Comparison of ENCODE assay signal across 29 cellular contexts in genomic region chr3:110015231-110015963, GRCh38.
DNase-seq lines count a peak whose midpoint lies in the region; ATAC-seq, FAIRE-seq and TF ChIP-seq lines count a peak whose summit lies in the region.
"Had no signal": no experiment of that assay in that cellular context is flagged by ENCODE, and none has a peak within 500 bp of the region (broad histone marks: within the 10 kb centered on the region; RNA-seq: fewer than 3 reads in every experiment).

No MANE protein-coding gene starts in this region.

- H3K27ac ChIP-seq in iPS-20b (ENCODE audit: low read length), result peak overlapping the region; percentile 36
- H3K27ac ChIP-seq in hepatocyte, result no peak overlapping the region
- H3K27ac ChIP-seq in HepG2 (ENCODE audit: extremely low read length, insufficient read depth, low read length), result no peak overlapping the region
- no peak overlapping the region for H3K27ac ChIP-seq in tibial nerve
- H3K27ac ChIP-seq: BLaER1 treated with 17β-estradiol and CSF1 and Interleukin-3, amounts not matched to agents 10 nM and 100 nM; brain microvascular endothelial cell; upper lobe of right lung had no signal

- no peaks in the 10 kb centered on the region for H3K9me2 ChIP-seq in Loucy (replicated peaks; ENCODE audit: low read depth, low read length)
- H3K9me2 ChIP-seq in hepatocyte (replicated peaks; ENCODE audit: insufficient read depth), result no peaks in the 10 kb centered on the region

- TF ChIP-seq POLR2A in HepG2 (IDR thresholded peaks at IDR 0.05; ENCODE audit: insufficient read depth in 1 of 2, low read depth in 2 of 2, low read length in 2 of 2), result no peak
- no peak for TF ChIP-seq POLR2A in tibial nerve (IDR thresholded peaks at IDR 0.05)

- H3K4me2 ChIP-seq in Loucy (ENCODE audit: low read depth, low read length, poor library complexity, severe bottlenecking), result no peak overlapping the region
- no peak overlapping the region for H3K4me2 ChIP-seq in hepatocyte
- no peak overlapping the region for H3K4me2 ChIP-seq in HepG2 (ENCODE audit: low read depth, low read length)
- H3K4me2 ChIP-seq: BLaER1 treated with 17β-estradiol and CSF1 and Interleukin-3, amounts not matched to agents 10 nM and 100 nM had no signal

- peak overlapping the region; percentile 55; the same call in 1 of the 2 replicates for H2AFZ ChIP-seq in Loucy (ENCODE audit: low read length)
- H2AFZ ChIP-seq in hepatocyte, result no peak overlapping the region
- H2AFZ ChIP-seq in HepG2 (ENCODE audit: low read length), result no peak overlapping the region

- CTCF ChIA-PET in HepG2 (lab: Yijun Ruan, JAX; ENCODE audit: low intra/inter-chr PET ratio, low total read pairs), result no interaction called here

- no peaks in the 10 kb centered on the region for H4K20me1 ChIP-seq in Loucy (ENCODE audit: insufficient read depth, low read length, poor library complexity, severe bottlenecking)
- no peaks in the 10 kb centered on the region for H4K20me1 ChIP-seq in hepatocyte (ENCODE audit: insufficient read depth, poor library complexity, severe bottlenecking)
- H4K20me1 ChIP-seq in HepG2 (ENCODE audit: insufficient read depth, low read length), result no peaks in the 10 kb centered on the region
- H4K20me1 ChIP-seq: BLaER1 treated with 17β-estradiol and CSF1 and Interleukin-3, amounts not matched to agents 10 nM and 100 nM had no signal

- TF ChIP-seq EP300 in HepG2 (IDR thresholded peaks at IDR 0.05; ENCODE audit: low read depth in 2 of 2, low read length in 2 of 2), result no peak
- TF ChIP-seq EP300 in HepG2 (CRISPR knock-in tag; IDR thresholded peaks at IDR 0.05; ENCODE audit: borderline replicate concordance), result no peak
- no peak for TF ChIP-seq EP300 in tibial nerve (IDR thresholded peaks at IDR 0.05)

- H3K79me2 ChIP-seq in Loucy (ENCODE audit: insufficient read depth, low read length) (no peaks in the 10 kb centered on the region), hepatocyte (no peaks in the 10 kb centered on the region), HepG2 (ENCODE audit: insufficient read depth, low read length) (no peaks in the 10 kb centered on the region)

- in situ Hi-C loops in HepG2 (cut with HindIII; ENCODE audit: extremely low pct_ligation_motif_present, low pct_unique_long_range_greater_than_20kb), result no loop called here

- DNase-seq in GM12865 (ENCODE audit: low read depth), result peak; percentile 10
- no peak for DNase-seq in hepatocyte (ENCODE audit: low spot score)
- no peak for DNase-seq in urothelium cell line (ENCODE audit: low spot score)
- DNase-seq in HepG2 (ENCODE audit: low spot score), result no peak
- DNase-seq in tibial nerve (ENCODE audit: low spot score in 2 of 2), result no peak
- DNase-seq: activated CD4-positive, alpha-beta T cell treated with anti-CD3 and anti-CD28 coated beads, Interleukin-2, amount 50 U/mL, for 4 hours; activated CD8-positive, alpha-beta memory T cell treated with anti-CD3 and anti-CD28 coated beads, Interleukin-2, amount 50 U/mL, for 48 hours; activated naive CD4-positive, alpha-beta T cell treated with anti-CD3 and anti-CD28 coated beads, Interleukin-2, amount 50 U/mL, for 16 hours; amygdala; brain microvascular endothelial cell; COR-L47; HCEC 1CT; hippocampal formation; left cardiac atrium; natural killer cell; NCI-H1105; NCI-H187 treated with DMSO at 0.1 percent for 48 hours; NCI-H2171 treated with DMSO at 0.1 percent for 48 hours; NCI-H510A; RPMI8226; stimulated activated CD4-positive, alpha-beta T cell treated with anti-CD3 and anti-CD28 coated beads, Interleukin-15, amount 100 ng/mL, for 24 hours; stimulated activated CD4-positive, alpha-beta T cell treated with anti-CD3 and anti-CD28 coated beads, Interleukin-4, amount 100 ng/mL, for 4 hours; substantia nigra; upper lobe of right lung had no signal

- H3K36me3 ChIP-seq in Loucy (ENCODE audit: insufficient read depth, low read length) (no peaks in the 10 kb centered on the region), iPS-20b (ENCODE audit: insufficient read depth, low read depth, low read length) (no peaks in the 10 kb centered on the region), hepatocyte (replicated peaks; ENCODE audit: insufficient read depth, low read depth) (no peaks in the 10 kb centered on the region), HepG2 (replicated peaks in 1 of 2; ENCODE audit: control insufficient read depth in 1 of 2, insufficient read depth in 2 of 2, low read length in 2 of 2) (no peaks in the 10 kb centered on the region), tibial nerve (no peaks in the 10 kb centered on the region)
- H3K36me3 ChIP-seq: BLaER1 treated with 17β-estradiol and CSF1 and Interleukin-3, amounts not matched to agents 10 nM and 100 nM; brain microvascular endothelial cell; upper lobe of right lung had no signal

- H3K9ac ChIP-seq in Loucy (ENCODE audit: low read depth, low read length, poor library complexity, severe bottlenecking) (no peak overlapping the region), iPS-20b (ENCODE audit: low read depth, low read length) (no peak overlapping the region), HepG2 (ENCODE audit: insufficient read depth, low read depth, low read length) (no peak overlapping the region)
- H3K9ac ChIP-seq: BLaER1 treated with 17β-estradiol and CSF1 and Interleukin-3, amounts not matched to agents 10 nM and 100 nM had no signal

- H3F3A ChIP-seq in Loucy (ENCODE audit: low read depth), result no peaks in the 10 kb centered on the region

- H3K4me3 ChIP-seq in GM12865 (ENCODE audit: low read depth, low read length) (no peak overlapping the region), Loucy (ENCODE audit: low read length, poor library complexity, severe bottlenecking) (no peak overlapping the region), iPS-20b (ENCODE audit: low read length) (no peak overlapping the region), hepatocyte (no peak overlapping the region), HepG2 (replicated peaks in 1 of 3; ENCODE audit: insufficient read depth in 1 of 3, low read depth in 2 of 3, low read length in 3 of 3) (no peak overlapping the region), tibial nerve (no peak overlapping the region)
- H3K4me3 ChIP-seq: BLaER1 treated with 17β-estradiol and CSF1 and Interleukin-3, amounts not matched to agents 10 nM and 100 nM; upper lobe of right lung had no signal

- POLR2A ChIA-PET in HepG2 (lab: Yijun Ruan, JAX), result no interaction called here

- TF ChIP-seq RAD21 in HepG2 (CRISPR knock-in tag; IDR thresholded peaks at IDR 0.05), result no peak

- no peaks in the 10 kb centered on the region for H3K27me3 ChIP-seq in Loucy (ENCODE audit: insufficient read depth, low read length, poor library complexity, severe bottlenecking)
- no peaks in the 10 kb centered on the region for H3K27me3 ChIP-seq in iPS-20b (ENCODE audit: insufficient read depth, low read length)
- no peaks in the 10 kb centered on the region for H3K27me3 ChIP-seq in hepatocyte
- no peaks in the 10 kb centered on the region for H3K27me3 ChIP-seq in HepG2 (ENCODE audit: control insufficient read depth in 1 of 2, insufficient read depth in 2 of 2, low read length in 2 of 2)
- H3K27me3 ChIP-seq in tibial nerve, result no peaks in the 10 kb centered on the region
- H3K27me3 ChIP-seq: BLaER1 treated with 17β-estradiol and CSF1 and Interleukin-3, amounts not matched to agents 10 nM and 100 nM; brain microvascular endothelial cell; upper lobe of right lung had no signal

- H3K9me3 ChIP-seq in Loucy (ENCODE audit: insufficient read depth, low read depth, low read length) (no peaks in the 10 kb centered on the region), iPS-20b (ENCODE audit: insufficient read depth, low read depth, low read length) (no peaks in the 10 kb centered on the region), hepatocyte (ENCODE audit: low read depth) (no peaks in the 10 kb centered on the region), HepG2 (ENCODE audit: low read length) (no peaks in the 10 kb centered on the region), tibial nerve (no peaks in the 10 kb centered on the region)
- H3K9me3 ChIP-seq: BLaER1 treated with 17β-estradiol and CSF1 and Interleukin-3, amounts not matched to agents 10 nM and 100 nM; upper lobe of right lung had no signal

- ATAC-seq in GM19463 (IDR thresholded peaks at IDR 0.05; ENCODE audit: unreplicated experiment) (peak; percentile 65), HepG2 (no peak)
- ATAC-seq: left cardiac atrium, natural killer cell had no signal

- TF ChIP-seq CTCF in GM12865 (IDR thresholded peaks at IDR 0.05; ENCODE audit: insufficient read depth, low read depth, low read length, missing control alignments) (no peak), Loucy (conservative IDR thresholded peaks at IDR 0.05; ENCODE audit: low read length) (no peak), hepatocyte (IDR thresholded peaks at IDR 0.05; ENCODE audit: poor library complexity) (no peak), HepG2 (CRISPR knock-in tag; IDR thresholded peaks at IDR 0.05) (no peak), tibial nerve (IDR thresholded peaks at IDR 0.05) (no peak)

- intact Hi-C loops in HepG2 (cut with micrococcal nuclease; ENCODE audit: unreplicated experiment), result no loop called here

- BruUV-seq in HepG2 (replicated peaks; lab: Mats Ljungman, UMichigan), result no TSS peak

- 95% methylated on average over 4 of the region's 4 CpGs for WGBS in hepatocyte (ENCODE audit: low lambda C conversion rate, missing lambda C conversion rate)
- WGBS in HepG2 (ENCODE audit: low lambda C conversion rate), result 7% methylated on average over 4 of the region's 4 CpGs
- WGBS in tibial nerve, 2 donors, result 64 to 69% methylated on average over 4 of the region's 4 CpGs

- H3K4me1 ChIP-seq in Loucy (ENCODE audit: insufficient read depth, low read length, poor library complexity, severe bottlenecking) (no peaks in the 10 kb centered on the region), iPS-20b (ENCODE audit: insufficient read depth, low read length) (peaks cover 33% of the 10 kb centered on the region), hepatocyte (ENCODE audit: insufficient read depth) (no peaks in the 10 kb centered on the region), HepG2 (ENCODE audit: insufficient read depth, low read length) (no peaks in the 10 kb centered on the region), tibial nerve (peaks cover 0 to 12% (median 0%) of the 10 kb centered on the region in 4 donors)
- H3K4me1 ChIP-seq: BLaER1 treated with 17β-estradiol and CSF1 and Interleukin-3, amounts not matched to agents 10 nM and 100 nM had no signal

- FAIRE-seq in urothelium cell line (lab: Jason Lieb, UNC), result no peak
- FAIRE-seq in HepG2 (lab: Jason Lieb, UNC), result no peak
- FAIRE-seq: G401.6 had no signal

TF ChIP-seq in HepG2, 621 proteins besides CTCF, POLR2A, EP300 and RAD21 (continues in another document):
- TF ChIP-seq ZNF607 (CRISPR knock-in tag; IDR thresholded peaks at IDR 0.05; ENCODE audit: borderline replicate concordance) (no peak), HOXA9 (CRISPR knock-in tag; IDR thresholded peaks at IDR 0.05; ENCODE audit: borderline replicate concordance) (no peak), ZNF331 (CRISPR knock-in tag; IDR thresholded peaks at IDR 0.05) (no peak)
- TF ChIP-seq, protein P1, sequence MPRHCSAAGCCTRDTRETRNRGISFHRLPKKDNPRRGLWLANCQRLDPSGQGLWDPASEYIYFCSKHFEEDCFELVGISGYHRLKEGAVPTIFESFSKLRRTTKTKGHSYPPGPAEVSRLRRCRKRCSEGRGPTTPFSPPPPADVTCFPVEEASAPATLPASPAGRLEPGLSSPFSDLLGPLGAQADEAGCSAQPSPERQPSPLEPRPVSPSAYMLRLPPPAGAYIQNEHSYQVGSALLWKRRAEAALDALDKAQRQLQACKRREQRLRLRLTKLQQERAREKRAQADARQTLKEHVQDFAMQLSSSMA (CRISPR knock-in tag; IDR thresholded peaks at IDR 0.05), result no peak
